In genomic region chr11:124865902-124866851, GRCh38 we compare ENCODE assay signal across 9 cellular contexts. TPM values are rescaled to one million over a fixed set of nuclear protein-coding genes. Genes with fewer than 3 reads are reported as not detected.
DNase-seq lines count a peak whose midpoint lies in the region; ATAC-seq and TF ChIP-seq lines count a peak whose summit lies in the region.
"Had no signal": no experiment of that assay in that cellular context is flagged by ENCODE, and none has a peak within 500 bp of the region (broad histone marks: within the 10 kb centered on the region; RNA-seq: fewer than 3 reads in every experiment).

No MANE protein-coding gene starts in this region.

- no peaks in the 10 kb centered on the region for H3F3A ChIP-seq in DOHH2 (ENCODE audit: control insufficient read depth, insufficient read depth)

- no peaks in the 10 kb centered on the region for H4K20me1 ChIP-seq in DOHH2 (ENCODE audit: control insufficient read depth, insufficient read depth, low read depth, low read length)

- TF ChIP-seq POLR2A in right lobe of liver (IDR thresholded peaks at IDR 0.05): no peak

- no peak overlapping the region for H3K27ac Mint-ChIP-seq in activated B cell treated with CpG ODN at 0.5 μM for 24 hours
- H3K27ac Mint-ChIP-seq: stimulated activated naive CD8-positive, alpha-beta T cell treated with anti-CD3 and anti-CD28 coated beads, Interleukin-15, Interleukin-2, amounts not matched to agents 100 ng/mL and 50 ng/mL, for 24 hours had no signal

- intact Hi-C loops in activated B cell treated with CpG ODN at 0.5 μM for 24 hours (cut with micrococcal nuclease) (loop anchor here (2.0 to 10.0 kb wide), 2 partner anchors 29 to 451 kb away; no protein-coding TSS in a partner anchor), colonic mucosa (cut with DNase I) (no loop called here), right lobe of liver (cut with DNase I) (loop anchor here in 1 of 2 donors (10.0 kb wide), 1 partner anchor 221 kb away; no protein-coding TSS in a partner anchor)

- no peaks in the 10 kb centered on the region for H3K9me2 ChIP-seq in DOHH2 (replicated peaks; ENCODE audit: control insufficient read depth, low read length)

- DNase-seq in activated B cell treated with CpG ODN at 0.5 μM for 24 hours (peak; percentile 43), colonic mucosa (peak; percentile 47), right lobe of liver (peak in 1 of 3 donors; percentile 50), ureter (ENCODE audit: low spot score) (no peak), NCI-H187 (lab: John Stamatoyannopoulos, UW) (no peak)
- DNase-seq in stimulated activated CD8-positive, alpha-beta memory T cell treated with anti-CD3 and anti-CD28 coated beads, Interleukin-4, amount 100 ng/mL, for 48 hours: peak; percentile 77

- H3K79me2 ChIP-seq in DOHH2 (ENCODE audit: control insufficient read depth, low read length): no peaks in the 10 kb centered on the region

- no peaks in the 10 kb centered on the region for H3K9me3 Mint-ChIP-seq in activated B cell treated with CpG ODN at 0.5 μM for 24 hours
- H3K9me3 Mint-ChIP-seq: stimulated activated naive CD8-positive, alpha-beta T cell treated with anti-CD3 and anti-CD28 coated beads, Interleukin-15, Interleukin-2, amounts not matched to agents 100 ng/mL and 50 ng/mL, for 24 hours had no signal

- H3K4me1 Mint-ChIP-seq in activated B cell treated with CpG ODN at 0.5 μM for 24 hours: peaks cover 30% of the 10 kb centered on the region

- ATAC-seq in HG03159 (IDR thresholded peaks at IDR 0.05; ENCODE audit: unreplicated experiment): peak; percentile 53
- ATAC-seq in activated B cell treated with CpG ODN at 0.5 μM for 24 hours (ENCODE audit: low read depth): peak; percentile 28
- peak; percentile 57 to 78 (median 72) for ATAC-seq in right lobe of liver

- CTCF ChIA-PET in activated B cell treated with CpG ODN at 0.5 μM for 24 hours (lab: Charles Lee): interaction anchor here (1.3 to 2.1 kb wide), 5 partner anchors 10 to 221 kb away, joined by 3 to 11 read pairs (median 6); no protein-coding TSS in a partner anchor

- H3K9me3 ChIP-seq in DOHH2 (ENCODE audit: control insufficient read depth, insufficient read depth, low read length) (no peaks in the 10 kb centered on the region), colonic mucosa (no peaks in the 10 kb centered on the region), right lobe of liver (no peaks in the 10 kb centered on the region)

- H3K27ac ChIP-seq in DOHH2 (ENCODE audit: low read depth, low read length): no peak overlapping the region
- H3K27ac ChIP-seq in colonic mucosa: no peak overlapping the region
- H3K27ac ChIP-seq in right lobe of liver: no peak overlapping the region

- H3K4me3 Mint-ChIP-seq in activated B cell treated with CpG ODN at 0.5 μM for 24 hours: no peak overlapping the region
- H3K4me3 Mint-ChIP-seq: stimulated activated naive CD8-positive, alpha-beta T cell treated with anti-CD3 and anti-CD28 coated beads, Interleukin-15, Interleukin-2, amounts not matched to agents 100 ng/mL and 50 ng/mL, for 24 hours had no signal

- no peak overlapping the region for H3K4me2 ChIP-seq in DOHH2 (ENCODE audit: low read length)

- peaks cover 85% of the 10 kb centered on the region for H3K27me3 Mint-ChIP-seq in activated B cell treated with CpG ODN at 0.5 μM for 24 hours

- H3K4me1 ChIP-seq in DOHH2 (ENCODE audit: control insufficient read depth, low read length) (no peaks in the 10 kb centered on the region), colonic mucosa (peaks cover 11% of the 10 kb centered on the region), right lobe of liver (peaks cover 0 to 25% (median 3%) of the 10 kb centered on the region in 4 donors)

- H3K4me3 ChIP-seq in DOHH2 (ENCODE audit: low read length) (no peak overlapping the region), colonic mucosa (peak overlapping the region; percentile 18), right lobe of liver (peak overlapping the region in 1 of 3 donors; percentile 31)

- POLR2A ChIA-PET in activated B cell treated with CpG ODN at 0.5 μM for 24 hours (lab: Charles Lee): no interaction called here

- H3K9ac ChIP-seq in colonic mucosa (ENCODE audit: low read depth in 2 of 2, low read length in 2 of 2): no peak overlapping the region

- TF ChIP-seq CTCF in DOHH2 (IDR thresholded peaks at IDR 0.05; ENCODE audit: low read depth, low read length, poor library complexity, severe bottlenecking) (peak; percentile 39), activated B cell treated with CpG ODN at 0.5 μM for 24 hours (IDR thresholded peaks at IDR 0.05) (no peak), colonic mucosa (IDR thresholded peaks at IDR 0.05) (peak; percentile 85), right lobe of liver (IDR thresholded peaks at IDR 0.05) (peak; percentile 52 to 86 (median 76))

- H3K36me3 ChIP-seq in DOHH2 (ENCODE audit: control insufficient read depth, low read length) (no peaks in the 10 kb centered on the region), colonic mucosa (no peaks in the 10 kb centered on the region), right lobe of liver (no peaks in the 10 kb centered on the region)

- no peaks in the 10 kb centered on the region for H3K36me3 Mint-ChIP-seq in activated B cell treated with CpG ODN at 0.5 μM for 24 hours (ENCODE audit: low read depth)

- 7% methylated on average over 40 of the region's 62 CpGs for WGBS in right lobe of liver (ENCODE audit: insufficient coverage, low coverage, low lambda C conversion rate, missing lambda C conversion rate)

- peaks cover 39% of the 10 kb centered on the region for H3K27me3 ChIP-seq in DOHH2 (ENCODE audit: control insufficient read depth, low read length)
- H3K27me3 ChIP-seq in colonic mucosa: peaks cover 78% of the 10 kb centered on the region
- H3K27me3 ChIP-seq in right lobe of liver: peaks cover 13 to 50% of the 10 kb centered on the region in 2 donors

RNA-seq across cellular contexts. Expression of gene ROBO3, which starts 0.9 kb away (rescaled TPM):
- total RNA-seq in activated B cell treated with CpG ODN at 0.5 μM for 24 hours (1.0 and 1.5 TPM in 2 replicates), colonic mucosa (1 to 10 TPM; 7.8 to 8.0 TPM), right lobe of liver (1 to 10 TPM in 5 of 6 experiments, under 1 TPM in 1; 0.80 to 3.6 (median 1.8) TPM), ureter (27.4 TPM)

RNA-seq across cellular contexts. Expression of gene ROBO4, which starts 31.5 kb away (rescaled TPM):
- total RNA-seq in activated B cell treated with CpG ODN at 0.5 μM for 24 hours (not detected in 2 replicates), colonic mucosa (1 to 10 TPM; 4.0 to 5.0 TPM), right lobe of liver (10 to 100 TPM in 3 of 6 experiments, 1 to 10 TPM in 3; 3.6 to 18.8 (median 9.0) TPM), ureter (16.8 TPM)

RNA-seq across cellular contexts. Expression of gene HEPN1, which starts 52.9 kb away (rescaled TPM):
- total RNA-seq in activated B cell treated with CpG ODN at 0.5 μM for 24 hours: not detected in 2 replicates
- not detected for total RNA-seq in colonic mucosa
- under 1 TPM in 1 of 6 experiments, not detected in 5; 0.18 TPM for total RNA-seq in right lobe of liver
- not detected for total RNA-seq in ureter

Comparison
In these comparisons a context has a peak if more than half of its experiments do, and no peak if none do; other contexts are left out.
1. DNase-seq: peak in activated B cell treated with CpG ODN at 0.5 μM for 24 hours (single experiment), colonic mucosa (single experiment) and stimulated activated CD8-positive, alpha-beta memory T cell treated with anti-CD3 and anti-CD28 coated beads, Interleukin-4, amount 100 ng/mL, for 48 hours (single experiment); none in ureter (single experiment) and NCI-H187 (0 of 2).
2. Peak in every context shown above with its lines, with median percentiles within 50 percentile points of each other: ATAC-seq.